Comparison of ENCODE assay signal across 16 cellular contexts in genomic region chr7:87920578-87920977, GRCh38.
"Had no signal": no experiment of that assay in that cellular context is flagged by ENCODE, and none has a peak within 500 bp of the region (broad histone marks: within the 10 kb centered on the region; RNA-seq: fewer than 3 reads in every experiment).

No MANE protein-coding gene starts in this region.

- H3K4me3 ChIP-seq: colonic mucosa, heart right ventricle, pancreas, psoas muscle, right atrium auricular region, upper lobe of left lung had no signal

- H3K36me3 ChIP-seq: colonic mucosa, heart right ventricle, pancreas, right atrium auricular region, upper lobe of left lung had no signal

- DNase-seq: activated CD4-positive, alpha-beta T cell treated with anti-CD3 and anti-CD28 coated beads for 1 hour; activated gamma-delta T cell treated with Interleukin-2 at 50 U/mL for 16 hours; activated T-cell treated with anti-CD3 and anti-CD28 coated beads, Interleukin-2, amount 50 U/mL, for 1 hour; anterior cingulate cortex; central memory CD4-positive, alpha-beta T cell; colonic mucosa; heart right ventricle; kidney glomerular epithelial cell; pancreas; psoas muscle; stimulated activated CD4-positive, alpha-beta T cell treated with anti-CD3 and anti-CD28 coated beads, Interleukin-4, amount 100 ng/mL, for 24 hours; stimulated activated naive CD4-positive, alpha-beta T cell treated with Interleukin-2 at 50 U/mL for 16 hours; upper lobe of left lung had no signal

- H3K9me3 ChIP-seq: colonic mucosa, heart right ventricle, pancreas, psoas muscle, right atrium auricular region, upper lobe of left lung had no signal

- H3K27me3 ChIP-seq: colonic mucosa, heart right ventricle, pancreas, right atrium auricular region, upper lobe of left lung had no signal

- H3K27ac ChIP-seq: colonic mucosa, epithelial cell of prostate, heart right ventricle, pancreas, psoas muscle, right atrium auricular region, upper lobe of left lung, VCaP had no signal

- H3K4me1 ChIP-seq: colonic mucosa, heart right ventricle, pancreas, psoas muscle, right atrium auricular region, upper lobe of left lung had no signal
